1 cellular context compared by ENCODE assay signal in genomic region chr2:172489682-172490081, GRCh38.
TF ChIP-seq lines count a peak whose summit lies in the region.

No MANE protein-coding gene starts in this region.

TF ChIP-seq in HepG2, 621 proteins besides CTCF, POLR2A, EP300 and RAD21 (continued from another document):
- TF ChIP-seq ZNF275 (CRISPR knock-in tag; IDR thresholded peaks at IDR 0.05; ENCODE audit: borderline replicate concordance) (no peak), ZFP36 (IDR thresholded peaks at IDR 0.05; ENCODE audit: borderline replicate concordance, low read depth, low read length, partially characterized antibody) (no peak), JUNB (CRISPR knock-in tag; IDR thresholded peaks at IDR 0.05; ENCODE audit: borderline replicate concordance) (no peak), HOXA5 (CRISPR knock-in tag; IDR thresholded peaks at IDR 0.05) (no peak), TRIM22 (IDR thresholded peaks at IDR 0.05) (no peak)
- TF ChIP-seq, protein P1, sequence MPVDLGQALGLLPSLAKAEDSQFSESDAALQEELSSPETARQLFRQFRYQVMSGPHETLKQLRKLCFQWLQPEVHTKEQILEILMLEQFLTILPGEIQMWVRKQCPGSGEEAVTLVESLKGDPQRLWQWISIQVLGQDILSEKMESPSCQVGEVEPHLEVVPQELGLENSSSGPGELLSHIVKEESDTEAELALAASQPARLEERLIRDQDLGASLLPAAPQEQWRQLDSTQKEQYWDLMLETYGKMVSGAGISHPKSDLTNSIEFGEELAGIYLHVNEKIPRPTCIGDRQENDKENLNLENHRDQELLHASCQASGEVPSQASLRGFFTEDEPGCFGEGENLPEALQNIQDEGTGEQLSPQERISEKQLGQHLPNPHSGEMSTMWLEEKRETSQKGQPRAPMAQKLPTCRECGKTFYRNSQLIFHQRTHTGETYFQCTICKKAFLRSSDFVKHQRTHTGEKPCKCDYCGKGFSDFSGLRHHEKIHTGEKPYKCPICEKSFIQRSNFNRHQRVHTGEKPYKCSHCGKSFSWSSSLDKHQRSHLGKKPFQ (CRISPR knock-in tag; IDR thresholded peaks at IDR 0.05; ENCODE audit: insufficient replicate concordance): no peak
